ENCODE assay signal across 8 cellular contexts in genomic region chr6:85676086-85676729, GRCh38. TPM values are rescaled to one million over a fixed set of nuclear protein-coding genes. Genes with fewer than 3 reads are reported as not detected.
DNase-seq lines count a peak whose midpoint lies in the region; ATAC-seq, FAIRE-seq and TF ChIP-seq lines count a peak whose summit lies in the region.

No MANE protein-coding gene starts in this region.

- FAIRE-seq in H1 (lab: Jason Lieb, UNC): no peak

- TF ChIP-seq CTCF in H1 (IDR thresholded peaks at IDR 0.05; ENCODE audit: control extremely low read depth in 1 of 3, insufficient read depth in 1 of 3, low read depth in 1 of 3, low read length in 3 of 3): no peak
- no peak for TF ChIP-seq CTCF in body of pancreas (IDR thresholded peaks at IDR 0.05)

- WGBS in H1 (ENCODE audit: extremely low coverage in 1 of 2, insufficient coverage in 1 of 2, insufficient read length in 1 of 2, insufficient replicate concordance in 2 of 2, low coverage in 1 of 2, low lambda C conversion rate in 2 of 2, missing lambda C conversion rate in 1 of 2), 2 experiments: 10% methylated on average over 6 of the region's 6 CpGs; no CpG with 5 or more reads in 1 of the 2 experiments
- WGBS in body of pancreas, 2 donors: 8 to 10% methylated on average over 6 of the region's 6 CpGs

- H3K18ac ChIP-seq in H1 (ENCODE audit: extremely low read depth, low read length): no peak overlapping the region

- no peak overlapping the region for H3K23ac ChIP-seq in H1 (ENCODE audit: insufficient read length)

- intact Hi-C loops in body of pancreas (cut with DNase I): no loop called here

- no peak overlapping the region for H2BK15ac ChIP-seq in H1 (ENCODE audit: low read length)

- no peak for ATAC-seq in HG03378 (IDR thresholded peaks at IDR 0.05; ENCODE audit: unreplicated experiment)
- ATAC-seq in body of pancreas: no peak

- H3K36me3 ChIP-seq in H1 (ENCODE audit: control insufficient read depth in 2 of 4, insufficient read depth in 4 of 4, low read length in 3 of 4) (peaks cover 0 to 40% (median 23%) of the 10 kb centered on the region in 4 experiments; a peak in 5 of 8 replicates), neuron (ENCODE audit: insufficient read depth, low read length) (peaks cover 18% of the 10 kb centered on the region), body of pancreas (replicated peaks in 1 of 2; ENCODE audit: insufficient read depth in 1 of 2, low read depth in 2 of 2) (no peaks in the 10 kb centered on the region)

- H3K27me3 ChIP-seq in H1 (replicated peaks in 1 of 4; ENCODE audit: control insufficient read depth in 3 of 4, extremely low read depth in 1 of 4, insufficient read depth in 3 of 4, low read length in 3 of 4) (no peaks in the 10 kb centered on the region), neuron (ENCODE audit: insufficient read depth, low read length) (no peaks in the 10 kb centered on the region), body of pancreas (no peaks in the 10 kb centered on the region)

- H3K4me2 ChIP-seq in H1 (ENCODE audit: insufficient read depth in 1 of 2, low read depth in 2 of 2, low read length in 2 of 2): peak overlapping the region; percentile 76 to 87

- H3K9me3 ChIP-seq in H1 (ENCODE audit: insufficient read depth in 2 of 2, low read depth in 1 of 2, low read length in 1 of 2) (no peaks in the 10 kb centered on the region), neuron (ENCODE audit: low read length) (no peaks in the 10 kb centered on the region), body of pancreas (no peaks in the 10 kb centered on the region)

- no peak overlapping the region for H2BK5ac ChIP-seq in H1 (ENCODE audit: low read depth, low read length)

- DNase-seq in EH (ENCODE audit: low read depth) (peak; percentile 18), NCI-H69 (lab: John Stamatoyannopoulos, UW) (peak; percentile 8), H1 (ENCODE audit: low read depth in 1 of 2, low spot score in 2 of 2) (no peak), body of pancreas (no peak), middle frontal gyrus (ENCODE audit: extremely low spot score, low spot score) (no peak), GM19240 (ENCODE audit: insufficient read length, low spot score) (no peak)

- no peak for TF ChIP-seq EP300 in H1 (IDR thresholded peaks at IDR 0.05; ENCODE audit: borderline replicate concordance in 1 of 2, low read depth in 2 of 2, low read length in 2 of 2)

- H2AK5ac ChIP-seq in H1 (ENCODE audit: low read depth, low read length): no peak overlapping the region

- CTCF ChIA-PET in H1 (lab: Charles Lee; ENCODE audit: partially characterized antibody): interaction anchor here (1.6 to 2.9 kb wide), 2 partner anchors 9 to 36 kb away, joined by 5 to 18 read pairs; no protein-coding TSS in a partner anchor

- peaks cover 20 to 25% of the 10 kb centered on the region in 2 experiments for H4K20me1 ChIP-seq in H1 (replicated peaks in 1 of 2; ENCODE audit: control insufficient read depth in 1 of 2, insufficient read depth in 2 of 2, low read length in 2 of 2)

- H3K79me2 ChIP-seq in H1 (ENCODE audit: control insufficient read depth in 1 of 2, insufficient read depth in 2 of 2, low read length in 2 of 2): peaks cover 22 to 69% of the 10 kb centered on the region in 2 experiments

- H3K23me2 ChIP-seq in H1 (ENCODE audit: low read depth, low read length): peaks cover 4% of the 10 kb centered on the region; the same call in 1 of the 2 replicates

- H3K9ac ChIP-seq in H1 (replicated peaks in 1 of 4; ENCODE audit: extremely low read depth in 1 of 4, low read depth in 3 of 4, low read length in 3 of 4): peak overlapping the region in 3 of 4 experiments; percentile 68 to 97 (median 93); a peak in 6 of 7 replicates

- no peak overlapping the region for H2BK12ac ChIP-seq in H1 (ENCODE audit: low read depth, low read length)

- no peak for TF ChIP-seq RAD21 in H1 (IDR thresholded peaks at IDR 0.05 in 1 of 2, conservative IDR thresholded peaks at IDR 0.05 in 1 of 2; ENCODE audit: low read depth in 2 of 2, low read length in 2 of 2)

- H3K4ac ChIP-seq in H1 (replicated peaks; ENCODE audit: insufficient read length, low read depth, low read length): no peak overlapping the region

- H4K91ac ChIP-seq in H1 (replicated peaks; ENCODE audit: insufficient read length, low read length): no peak overlapping the region

- POLR2A ChIA-PET in H1 (lab: Charles Lee; ENCODE audit: partially characterized antibody): interaction anchor here (0.7 to 11.0 kb wide), 10 partner anchors 17 to 1156 kb away, joined by 3 to 890 read pairs (median 26); partner anchors contain the start of genes SNX14 and SYNCRIP

- no peaks in the 10 kb centered on the region for H3K79me1 ChIP-seq in H1 (ENCODE audit: low read depth, low read length)

- H3K27ac ChIP-seq in H1 (ENCODE audit: low read depth, low read length): no peak overlapping the region
- H3K27ac ChIP-seq in body of pancreas: no peak overlapping the region

- H3K14ac ChIP-seq in H1 (ENCODE audit: insufficient read length): no peak overlapping the region

- TF ChIP-seq POLR2A in H1 (IDR thresholded peaks at IDR 0.05; ENCODE audit: control extremely low read depth in 1 of 2, low read depth in 2 of 2, low read length in 2 of 2) (peak in 1 of 2 experiments; percentile 73; a peak in 2 of 3 replicates), body of pancreas (IDR thresholded peaks at IDR 0.05) (no peak)

- H2BK120ac ChIP-seq in H1 (replicated peaks; ENCODE audit: low read depth, low read length): no peak overlapping the region

- H2BK20ac ChIP-seq in H1 (ENCODE audit: low read length): no peak overlapping the region

- H4K8ac ChIP-seq in H1 (ENCODE audit: extremely low read depth, insufficient read depth, low read length): no peak overlapping the region

- H4K5ac ChIP-seq in H1 (ENCODE audit: insufficient read length, low read depth, low read length): no peak overlapping the region

- no peak overlapping the region for H2AFZ ChIP-seq in H1 (ENCODE audit: low read length)
- H2AFZ ChIP-seq in neuron (ENCODE audit: low read depth, low read length): no peak overlapping the region

- H3K4me1 ChIP-seq in H1 (replicated peaks in 1 of 4; ENCODE audit: control insufficient read depth in 3 of 4, insufficient read depth in 4 of 4, low read length in 3 of 4) (peaks cover 0 to 12% (median 2%) of the 10 kb centered on the region in 4 experiments; a peak in 2 of 7 replicates), neuron (ENCODE audit: insufficient read depth, low read length) (peaks cover 23% of the 10 kb centered on the region), body of pancreas (peaks cover 35% of the 10 kb centered on the region)

- H3K56ac ChIP-seq in H1 (replicated peaks; ENCODE audit: insufficient read length, low read depth, low read length): no peak overlapping the region

- peak overlapping the region; percentile 90 to 100 (median 96) for H3K4me3 ChIP-seq in H1 (ENCODE audit: extremely low read depth in 1 of 4, insufficient read depth in 2 of 4, low read depth in 3 of 4, low read length in 4 of 4)
- H3K4me3 ChIP-seq in neuron (ENCODE audit: low read length): peak overlapping the region; percentile 85
- peak overlapping the region in 1 of 2 donors; percentile 87 for H3K4me3 ChIP-seq in body of pancreas

TF ChIP-seq in H1, 55 proteins besides CTCF, POLR2A, EP300 and RAD21 (continues in another document):
- TF ChIP-seq SAP30 (IDR thresholded peaks at IDR 0.05; ENCODE audit: insufficient read depth, insufficient replicate concordance, low read length) (no peak), YY1 (IDR thresholded peaks at IDR 0.05; ENCODE audit: low read depth, low read length) (no peak), KDM4A (IDR thresholded peaks at IDR 0.05; ENCODE audit: low read depth, low read length, severe bottlenecking) (no peak), TAF7 (optimal IDR thresholded peaks at IDR 0.05; ENCODE audit: borderline replicate concordance, low read depth, low read length) (peak; percentile 79), HDAC2 (IDR thresholded peaks at IDR 0.05; ENCODE audit: borderline replicate concordance in 1 of 2, low read depth in 2 of 2, low read length in 2 of 2) (no peak), RFX5 (IDR thresholded peaks at IDR 0.05; ENCODE audit: borderline replicate concordance, low read depth, low read length) (no peak), FOSL1 (IDR thresholded peaks at IDR 0.05; ENCODE audit: insufficient read depth, low read depth, low read length) (no peak), SP2 (IDR thresholded peaks at IDR 0.05; ENCODE audit: low read length) (no peak), POLR2AphosphoS5 (IDR thresholded peaks at IDR 0.05; ENCODE audit: low read depth, low read length) (peak; percentile 82), SIN3A (conservative IDR thresholded peaks at IDR 0.05 in 1 of 2, IDR thresholded peaks at IDR 0.05 in 1 of 2; ENCODE audit: low read depth in 1 of 2, low read length in 2 of 2) (no peak), TCF12 (IDR thresholded peaks at IDR 0.05; ENCODE audit: low read depth, low read length) (no peak), RXRA (IDR thresholded peaks at IDR 0.05; ENCODE audit: insufficient read depth, low read depth, low read length) (no peak), EGR1 (IDR thresholded peaks at IDR 0.05; ENCODE audit: borderline replicate concordance, low read depth, low read length) (no peak), EZH2 (IDR thresholded peaks at IDR 0.05; ENCODE audit: low read depth, low read length, severe bottlenecking) (no peak), TBP (IDR thresholded peaks at IDR 0.05; ENCODE audit: low read depth, low read length) (no peak), ATF2 (IDR thresholded peaks at IDR 0.05; ENCODE audit: low read length) (no peak)

RNA-seq across cellular contexts. Expression of gene SYNCRIP, which starts 33.5 kb away (rescaled TPM):
- 206 and 219 TPM in 2 replicates for total RNA-seq in H1 (2021; fragmentation: NEBNext Ultra II Directional; extraction: Animal tissue kit (Norgen Biotek cat#: 25700))
- 14.7 and 16.8 TPM in 2 replicates for polyA plus RNA-seq in H1 (2011; rRNA removed)
- 25.9 TPM for polyA plus RNA-seq in H1 (2011; cell fraction: cytosol; rRNA removed)
- 11.5 TPM for polyA plus RNA-seq in H1 (2011; cell fraction: nucleus; rRNA removed)
- polyA plus RNA-seq in H1 (2012, experiment 1 of 2): 117 to 198 TPM (median 139 TPM) in 4 replicates
- polyA plus RNA-seq in H1 (2012, experiment 2 of 2): 27.7 TPM
- polyA plus RNA-seq in H1 (2013, experiment 1 of 2): 135 TPM
- polyA plus RNA-seq in H1 (2013, experiment 2 of 2): 140 TPM
- 15.6 and 29.3 TPM in 2 replicates for polyA minus RNA-seq in H1 (2011; rRNA and poly(A)+ RNA removed)
- polyA minus RNA-seq in H1 (2011; cell fraction: cytosol; rRNA and poly(A)+ RNA removed): 29.4 TPM
- polyA minus RNA-seq in H1 (2011; cell fraction: nucleus; rRNA and poly(A)+ RNA removed): 48.2 TPM
- 10 to 100 TPM; 27.0 to 36.1 TPM for total RNA-seq in body of pancreas

Comparison
In these comparisons a context has a peak if more than half of its experiments do, and no peak if none do; other contexts are left out.
1. DNase-seq: peak in EH (single experiment) and NCI-H69 (single experiment); none in H1 (0 of 2), body of pancreas (0 of 4), middle frontal gyrus (single experiment) and GM19240 (single experiment).